In the genomic region with DNA sequence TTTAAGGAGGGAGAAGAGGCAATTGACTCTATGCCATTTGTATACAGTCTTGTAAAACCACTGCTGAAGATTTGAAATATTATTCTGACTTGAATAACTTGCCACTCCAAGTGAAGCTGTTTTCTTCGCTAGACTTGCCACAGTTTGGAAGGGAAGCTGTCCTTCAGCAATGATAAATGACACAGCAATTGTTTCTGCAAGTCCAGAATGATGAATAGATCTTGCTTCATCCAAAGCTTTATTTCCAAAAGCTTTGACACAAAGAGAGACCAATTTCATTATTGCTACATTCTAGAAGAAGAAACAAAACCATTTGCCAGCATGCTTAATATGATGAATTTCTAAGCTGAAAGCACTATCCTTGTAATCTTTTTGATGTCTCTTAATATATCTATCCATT, we compare ENCODE assay signal across 17 cellular contexts.
A peak's percentile ranks its signal among the peaks of the same experiment; 100 is the strongest.
DNase-seq lines count a peak whose midpoint lies in the region; ATAC-seq and TF ChIP-seq lines count a peak whose summit lies in the region.
"Had no signal": no experiment of that assay in that cellular context is flagged by ENCODE, and none has a peak within 500 bp of the region (broad histone marks: within the 10 kb centered on the region; RNA-seq: fewer than 3 reads in every experiment).

No MANE protein-coding gene starts in this region.

- in situ Hi-C loops in gastrocnemius medialis (cut with MboI; ENCODE audit: low sequenced_read_pairs in 4 of 4) = no loop called here

- intact Hi-C loops in CD14-positive monocyte (cut with micrococcal nuclease) = no loop called here
- intact Hi-C loops in gastrocnemius medialis (cut with DNase I; ENCODE audit: low total_unique reads) = no loop called here
- intact Hi-C loops in posterior vena cava (cut with DNase I) = no loop called here

- no peaks in the 10 kb centered on the region for H3K36me3 Mint-ChIP-seq in CD14-positive monocyte
- H3K36me3 Mint-ChIP-seq: IgD-negative memory B cell had no signal

- H3K27ac Mint-ChIP-seq in CD14-positive monocyte = peak overlapping the region in 5 of 7 donors; percentile 20 to 69 (median 51)

- peaks cover 0 to 2% (median 0%) of the 10 kb centered on the region in 7 donors for H3K9me3 Mint-ChIP-seq in CD14-positive monocyte

- H3K9me3 ChIP-seq in gastrocnemius medialis = no peaks in the 10 kb centered on the region

- peaks cover 19% of the 10 kb centered on the region for H3K4me1 Mint-ChIP-seq in CD14-positive monocyte
- H3K4me1 Mint-ChIP-seq: IgD-negative memory B cell had no signal

- H3K4me1 ChIP-seq in gastrocnemius medialis = peaks cover 40 to 41% of the 10 kb centered on the region in 2 donors

- H3K27ac ChIP-seq in gastrocnemius medialis = peak overlapping the region; percentile 63 to 86 (median 76)
- H3K27ac ChIP-seq: RWPE1 had no signal

- peaks cover 0 to 2% (median 0%) of the 10 kb centered on the region in 3 donors for H3K27me3 Mint-ChIP-seq in CD14-positive monocyte (ENCODE audit: low read depth in 3 of 3)

- TF ChIP-seq CTCF in CD14-positive monocyte (IDR thresholded peaks at IDR 0.05) (no peak), gastrocnemius medialis (IDR thresholded peaks at IDR 0.05 in 4 of 5, conservative IDR thresholded peaks at IDR 0.05 in 1 of 5) (no peak)

- no peak for TF ChIP-seq POLR2A in gastrocnemius medialis (IDR thresholded peaks at IDR 0.05)

- ATAC-seq in gastrocnemius medialis (peak; percentile 76 to 79), GM21515 (IDR thresholded peaks at IDR 0.05; ENCODE audit: unreplicated experiment) (no peak), HG03039 (IDR thresholded peaks at IDR 0.05; ENCODE audit: unreplicated experiment) (no peak)

- no peak overlapping the region for H3K4me3 Mint-ChIP-seq in CD14-positive monocyte
- H3K4me3 Mint-ChIP-seq: IgD-negative memory B cell had no signal

- no peaks in the 10 kb centered on the region for H3K27me3 ChIP-seq in gastrocnemius medialis

- peak overlapping the region in 1 of 4 donors; percentile 23 for H3K4me3 ChIP-seq in gastrocnemius medialis

- DNase-seq in CD14-positive monocyte (ENCODE audit: low spot score) (no peak), NOMO-1 treated with dmso at 0.1 percent for 144 hours (lab: John Stamatoyannopoulos, UW; ENCODE audit: unreplicated experiment) (peak; percentile 34), fibroblast of peridontal ligament (ENCODE audit: extremely low read depth) (peak; percentile 29), gastrocnemius medialis (no peak), posterior vena cava (ENCODE audit: low spot score) (no peak), hypothalamus (lab: John Stamatoyannopoulos, UW) (no peak)
- DNase-seq: amygdala; COR-L47; kidney glomerular epithelial cell; NCI-H1092 treated with DMSO at 0.1 percent for 48 hours; nucleus accumbens; stimulated activated naive CD4-positive, alpha-beta T cell; T-helper 2 cell had no signal

- no peaks in the 10 kb centered on the region for H3K36me3 ChIP-seq in gastrocnemius medialis

Comparison
In these comparisons a context has a peak if more than half of its experiments do, and no peak if none do; other contexts are left out.
1. DNase-seq: peak in NOMO-1 treated with dmso at 0.1 percent for 144 hours (single experiment) and fibroblast of peridontal ligament (single experiment); none in CD14-positive monocyte (single experiment), gastrocnemius medialis (0 of 2), posterior vena cava (single experiment) and hypothalamus (0 of 51).
2. ATAC-seq: peak in gastrocnemius medialis (2 of 2); none in GM21515 (single experiment) and HG03039 (single experiment).